In the genomic region with DNA sequence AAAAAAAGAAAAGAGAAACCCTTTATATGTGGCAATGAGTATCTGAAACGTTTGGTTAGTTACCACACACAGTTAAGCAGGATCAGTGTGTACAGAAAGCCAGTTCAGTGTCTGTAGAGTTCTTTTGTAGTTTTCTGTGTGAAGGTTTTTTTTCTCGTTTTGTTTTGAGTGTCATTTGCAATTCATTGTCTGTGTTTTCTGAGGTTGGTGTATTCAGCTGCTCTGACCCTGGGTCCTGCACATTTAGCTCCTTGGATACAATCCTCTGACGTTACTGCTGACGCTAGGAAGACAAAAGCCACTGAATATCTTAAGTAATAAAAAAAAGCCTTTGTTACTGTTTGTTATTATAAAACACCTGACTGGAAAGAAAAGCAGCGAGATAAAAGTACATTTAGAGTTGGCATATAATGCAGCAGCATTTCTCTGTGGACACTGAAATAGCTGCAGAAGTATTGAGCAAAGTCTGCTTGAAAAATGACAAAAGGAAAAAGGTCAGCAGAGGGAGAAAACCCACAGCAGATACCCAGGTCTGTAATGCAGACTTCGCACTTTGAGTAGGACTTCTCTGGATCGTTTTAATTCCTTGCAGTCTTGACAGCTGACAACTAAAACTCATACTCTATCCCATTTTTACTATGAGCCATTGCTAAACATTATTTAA, we compare ENCODE assay signal across 1 cellular context.
TF ChIP-seq lines count a peak whose summit lies in the region.

No MANE protein-coding gene starts in this region.

TF ChIP-seq in neural cell, 6 proteins besides CTCF, POLR2A, EP300 and RAD21 (continued from another document):
- TF ChIP-seq, protein P1, sequence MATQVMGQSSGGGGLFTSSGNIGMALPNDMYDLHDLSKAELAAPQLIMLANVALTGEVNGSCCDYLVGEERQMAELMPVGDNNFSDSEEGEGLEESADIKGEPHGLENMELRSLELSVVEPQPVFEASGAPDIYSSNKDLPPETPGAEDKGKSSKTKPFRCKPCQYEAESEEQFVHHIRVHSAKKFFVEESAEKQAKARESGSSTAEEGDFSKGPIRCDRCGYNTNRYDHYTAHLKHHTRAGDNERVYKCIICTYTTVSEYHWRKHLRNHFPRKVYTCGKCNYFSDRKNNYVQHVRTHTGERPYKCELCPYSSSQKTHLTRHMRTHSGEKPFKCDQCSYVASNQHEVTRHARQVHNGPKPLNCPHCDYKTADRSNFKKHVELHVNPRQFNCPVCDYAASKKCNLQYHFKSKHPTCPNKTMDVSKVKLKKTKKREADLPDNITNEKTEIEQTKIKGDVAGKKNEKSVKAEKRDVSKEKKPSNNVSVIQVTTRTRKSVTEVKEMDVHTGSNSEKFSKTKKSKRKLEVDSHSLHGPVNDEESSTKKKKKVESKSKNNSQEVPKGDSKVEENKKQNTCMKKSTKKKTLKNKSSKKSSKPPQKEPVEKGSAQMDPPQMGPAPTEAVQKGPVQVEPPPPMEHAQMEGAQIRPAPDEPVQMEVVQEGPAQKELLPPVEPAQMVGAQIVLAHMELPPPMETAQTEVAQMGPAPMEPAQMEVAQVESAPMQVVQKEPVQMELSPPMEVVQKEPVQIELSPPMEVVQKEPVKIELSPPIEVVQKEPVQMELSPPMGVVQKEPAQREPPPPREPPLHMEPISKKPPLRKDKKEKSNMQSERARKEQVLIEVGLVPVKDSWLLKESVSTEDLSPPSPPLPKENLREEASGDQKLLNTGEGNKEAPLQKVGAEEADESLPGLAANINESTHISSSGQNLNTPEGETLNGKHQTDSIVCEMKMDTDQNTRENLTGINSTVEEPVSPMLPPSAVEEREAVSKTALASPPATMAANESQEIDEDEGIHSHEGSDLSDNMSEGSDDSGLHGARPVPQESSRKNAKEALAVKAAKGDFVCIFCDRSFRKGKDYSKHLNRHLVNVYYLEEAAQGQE (IDR thresholded peaks at IDR 0.05; ENCODE audit: borderline replicate concordance), result no peak
- no peak for TF ChIP-seq EZH2 (IDR thresholded peaks at IDR 0.05; ENCODE audit: borderline replicate concordance, insufficient read depth, low read length, poor library complexity, severe bottlenecking)
